22 cellular contexts compared by ENCODE assay signal in the genomic region with DNA sequence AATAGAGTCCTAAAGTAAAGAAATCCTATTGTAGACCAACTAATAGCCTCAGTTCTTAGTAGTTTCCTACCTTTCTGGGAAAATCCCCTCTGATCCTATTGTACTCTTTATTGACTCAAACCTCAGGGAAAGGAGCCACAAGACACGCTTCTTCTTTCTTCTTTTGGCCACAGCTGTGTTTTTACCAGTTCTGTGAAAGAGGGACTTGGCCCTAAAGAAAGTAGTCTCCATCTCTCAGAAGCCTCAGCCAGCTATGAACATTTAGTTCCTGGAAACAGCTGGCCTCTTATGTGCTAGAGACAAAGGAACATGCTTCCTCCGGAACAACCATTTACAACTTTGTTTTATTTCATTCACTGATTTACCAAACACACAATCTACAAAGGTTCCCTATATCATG.
DNase-seq lines count a peak whose midpoint lies in the region; ATAC-seq lines count a peak whose summit lies in the region.
"Had no signal": no experiment of that assay in that cellular context is flagged by ENCODE, and none has a peak within 500 bp of the region (broad histone marks: within the 10 kb centered on the region; RNA-seq: fewer than 3 reads in every experiment).

No MANE protein-coding gene starts in this region.

- H3K4me3 ChIP-seq in neuronal stem cell (ENCODE audit: low read length in 2 of 2): no peak overlapping the region
- H3K4me3 ChIP-seq: A549 had no signal

- no peak overlapping the region for H4K8ac ChIP-seq in neuronal stem cell (ENCODE audit: low read depth, low read length)

- H3K23ac ChIP-seq in neuronal stem cell (ENCODE audit: low read depth, low read length, poor library complexity): no peak overlapping the region

- no peak overlapping the region for H3K4me3 Mint-ChIP-seq in activated naive CD4-positive, alpha-beta T cell treated with anti-CD3 and anti-CD28 coated beads, Interleukin-2, amount 10 ng/mL, durations not matched to agents 7 days and 5 days
- H3K4me3 Mint-ChIP-seq in activated T-cell treated with anti-CD3 and anti-CD28 coated beads, Interleukin-2, amount 50 U/mL, for 4 hours: no peak overlapping the region
- H3K4me3 Mint-ChIP-seq: CD4-positive, alpha-beta T cell had no signal

- H3K18ac ChIP-seq in neuronal stem cell (ENCODE audit: low read length): no peak overlapping the region

- no peak overlapping the region for H2BK120ac ChIP-seq in neuronal stem cell (ENCODE audit: low read depth, low read length)

- no peak overlapping the region for H3K4me2 ChIP-seq in neuronal stem cell (ENCODE audit: insufficient read depth, low read length, poor library complexity, severe bottlenecking)
- H3K4me2 ChIP-seq: A549 had no signal

- no peak overlapping the region for H2BK5ac ChIP-seq in neuronal stem cell (ENCODE audit: low read length)

- peaks cover 51% of the 10 kb centered on the region for H3K4me1 Mint-ChIP-seq in activated naive CD4-positive, alpha-beta T cell treated with anti-CD3 and anti-CD28 coated beads, Interleukin-2, amount 10 ng/mL, durations not matched to agents 7 days and 5 days
- peaks cover 7% of the 10 kb centered on the region for H3K4me1 Mint-ChIP-seq in activated T-cell treated with anti-CD3 and anti-CD28 coated beads, Interleukin-2, amount 50 U/mL, for 4 hours (ENCODE audit: low read depth)

- H3K27ac ChIP-seq in KOPT-K1 (ENCODE audit: low read depth, low read length, poor library complexity, severe bottlenecking): peak overlapping the region; percentile 96
- no peak overlapping the region for H3K27ac ChIP-seq in neuronal stem cell (replicated peaks; ENCODE audit: low read length)
- H3K27ac ChIP-seq: A549, RWPE1 had no signal

- no peak overlapping the region for H2AK5ac ChIP-seq in neuronal stem cell (ENCODE audit: low read depth, low read length)

- H3K36me3 ChIP-seq in KOPT-K1 (ENCODE audit: insufficient read depth, low read length) (no peaks in the 10 kb centered on the region), neuronal stem cell (replicated peaks in 1 of 2; ENCODE audit: control insufficient read depth in 2 of 2, insufficient read depth in 2 of 2, low read length in 2 of 2) (no peaks in the 10 kb centered on the region)

- no peaks in the 10 kb centered on the region for H3K27me3 ChIP-seq in neuronal stem cell (ENCODE audit: control insufficient read depth in 3 of 3, insufficient read depth in 3 of 3, low read depth in 1 of 3, low read length in 3 of 3)

- peaks cover 20% of the 10 kb centered on the region for H3K36me3 Mint-ChIP-seq in activated naive CD4-positive, alpha-beta T cell treated with anti-CD3 and anti-CD28 coated beads, Interleukin-2, amount 10 ng/mL, durations not matched to agents 7 days and 5 days
- H3K36me3 Mint-ChIP-seq in activated T-cell treated with anti-CD3 and anti-CD28 coated beads, Interleukin-2, amount 50 U/mL, for 4 hours (ENCODE audit: insufficient read depth): no peaks in the 10 kb centered on the region

- no peak overlapping the region for H3K9ac ChIP-seq in neuronal stem cell (ENCODE audit: low read depth, low read length, poor library complexity)

- H3K14ac ChIP-seq in neuronal stem cell (ENCODE audit: low read length): no peak overlapping the region

- H2BK15ac ChIP-seq in neuronal stem cell (ENCODE audit: low read length): no peak overlapping the region

- WGBS in neuronal stem cell (ENCODE audit: extremely low coverage in 2 of 2, insufficient read length in 2 of 2, insufficient replicate concordance in 1 of 2), 2 donors: no CpG with 5 or more reads among the region's 2 CpGs

- CTCF ChIA-PET in activated naive CD4-positive, alpha-beta T cell treated with anti-CD3 and anti-CD28 coated beads, Interleukin-2, amount 10 ng/mL, durations not matched to agents 7 days and 5 days (lab: Charles Lee): interaction anchor here (1.8 to 2.4 kb wide), 2 partner anchors 16 to 62 kb away, joined by 3 to 9 read pairs; no protein-coding TSS in a partner anchor

- H3K27me3 Mint-ChIP-seq in activated naive CD4-positive, alpha-beta T cell treated with anti-CD3 and anti-CD28 coated beads, Interleukin-2, amount 10 ng/mL, durations not matched to agents 7 days and 5 days: peaks cover 35% of the 10 kb centered on the region
- peaks cover 6% of the 10 kb centered on the region for H3K27me3 Mint-ChIP-seq in activated T-cell treated with anti-CD3 and anti-CD28 coated beads, Interleukin-2, amount 50 U/mL, for 4 hours (ENCODE audit: low read depth)

- no peaks in the 10 kb centered on the region for H3K9me3 ChIP-seq in KOPT-K1 (ENCODE audit: insufficient read depth, low read length, poor library complexity, severe bottlenecking)
- H3K9me3 ChIP-seq in neuronal stem cell (replicated peaks in 1 of 2; ENCODE audit: control insufficient read depth in 2 of 2, insufficient read depth in 1 of 2, low read depth in 1 of 2, low read length in 2 of 2): no peaks in the 10 kb centered on the region

- H3K4me1 ChIP-seq in neuronal stem cell (ENCODE audit: control insufficient read depth in 2 of 2, insufficient read depth in 1 of 2, low read depth in 1 of 2, low read length in 2 of 2): no peaks in the 10 kb centered on the region

- peaks cover 13% of the 10 kb centered on the region for H3K9me3 Mint-ChIP-seq in activated naive CD4-positive, alpha-beta T cell treated with anti-CD3 and anti-CD28 coated beads, Interleukin-2, amount 10 ng/mL, durations not matched to agents 7 days and 5 days
- no peaks in the 10 kb centered on the region for H3K9me3 Mint-ChIP-seq in activated T-cell treated with anti-CD3 and anti-CD28 coated beads, Interleukin-2, amount 50 U/mL, for 4 hours
- H3K9me3 Mint-ChIP-seq: CD4-positive, alpha-beta T cell had no signal

- no peak overlapping the region for H2BK12ac ChIP-seq in neuronal stem cell (ENCODE audit: low read length)

- DNase-seq in activated naive CD4-positive, alpha-beta T cell treated with anti-CD3 and anti-CD28 coated beads, Interleukin-2, amount 10 ng/mL, durations not matched to agents 7 days and 5 days: no peak
- DNase-seq in activated naive CD4-positive, alpha-beta T cell (lab: John Stamatoyannopoulos, UW): no peak
- peak; percentile 2 for DNase-seq in dermis blood vessel endothelial cell
- peak; percentile 21 for DNase-seq in neuronal stem cell (ENCODE audit: low spot score)
- DNase-seq in T-helper 9 cell: no peak
- no peak for DNase-seq in activated T-cell treated with anti-CD3 and anti-CD28 coated beads, Interleukin-2, amount 50 U/mL, for 4 hours
- DNase-seq: CD4-positive, alpha-beta T cell; HCEC 1CT; IMR-90; Kasumi-1; MM.1S; NCI-H1105 treated with DMSO at 0.1 percent for 48 hours; NCI-H1694; NCI-H2081 treated with DMSO at 0.1 percent for 48 hours; NCI-H510A treated with DMSO at 0.1 percent for 48 hours; PC-3; SIG-M5 had no signal

- no peak for ATAC-seq in activated T-cell treated with anti-CD3 and anti-CD28 coated beads, Interleukin-2, amount 50 U/mL, for 4 hours
- no peak for ATAC-seq in GM21526 (IDR thresholded peaks at IDR 0.05; ENCODE audit: low FRiP score, unreplicated experiment)
- ATAC-seq: A549, PC-3, SK-N-SH treated with all-trans-retinoic acid at 6 μM for 48 hours had no signal

- no peaks in the 10 kb centered on the region for H3K79me1 ChIP-seq in neuronal stem cell (ENCODE audit: low read depth, low read length)

- H2AFZ ChIP-seq in neuronal stem cell (ENCODE audit: low read length): peak overlapping the region; percentile 21

- H3K27ac Mint-ChIP-seq in activated naive CD4-positive, alpha-beta T cell treated with anti-CD3 and anti-CD28 coated beads, Interleukin-2, amount 10 ng/mL, durations not matched to agents 7 days and 5 days: peak overlapping the region; percentile 79
- H3K27ac Mint-ChIP-seq: CD4-positive, alpha-beta T cell had no signal

- H3K4ac ChIP-seq in neuronal stem cell (ENCODE audit: low read length): no peak overlapping the region

- no peak overlapping the region for H4K91ac ChIP-seq in neuronal stem cell (ENCODE audit: low read depth, low read length, poor library complexity)

Comparison
In these comparisons a context has a peak if more than half of its experiments do, and no peak if none do; other contexts are left out.
1. DNase-seq: peak in dermis blood vessel endothelial cell (single experiment) and neuronal stem cell (single experiment); none in activated naive CD4-positive, alpha-beta T cell treated with anti-CD3 and anti-CD28 coated beads, Interleukin-2, amount 10 ng/mL, durations not matched to agents 7 days and 5 days (single experiment), activated naive CD4-positive, alpha-beta T cell (0 of 4), T-helper 9 cell (single experiment) and activated T-cell treated with anti-CD3 and anti-CD28 coated beads, Interleukin-2, amount 50 U/mL, for 4 hours (single experiment).